8 cellular contexts compared by ENCODE assay signal in the genomic region with DNA sequence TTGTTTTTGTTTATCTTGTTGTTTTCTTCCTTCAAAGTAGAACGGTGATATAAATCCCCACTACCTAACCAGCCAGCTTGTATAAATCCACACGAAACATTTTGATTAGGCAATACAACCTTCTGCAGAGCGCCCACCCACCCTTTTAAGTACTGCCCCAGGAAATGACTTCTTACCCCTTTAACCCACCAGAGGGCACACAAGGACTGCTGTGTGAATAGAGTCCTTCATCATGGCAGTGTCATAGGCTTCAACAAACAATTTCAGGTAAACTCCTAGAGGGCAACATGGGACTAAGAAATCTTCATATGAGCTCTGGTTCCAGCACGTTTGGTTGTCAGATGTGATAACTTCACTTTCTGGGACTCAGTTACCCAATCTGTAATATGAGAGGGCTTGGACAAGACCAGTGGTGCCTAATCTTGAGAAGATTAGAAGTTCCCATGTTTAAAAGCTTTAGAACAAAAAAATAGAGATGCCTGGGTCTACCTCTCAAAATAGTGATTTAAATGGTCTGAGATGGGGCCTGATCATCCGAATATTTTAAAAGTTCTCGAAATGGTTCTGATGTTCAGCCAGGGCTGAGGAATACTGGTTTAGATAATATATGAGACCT. TPM values are rescaled to one million over a fixed set of nuclear protein-coding genes. Genes with fewer than 3 reads are reported as not detected.
DNase-seq lines count a peak whose midpoint lies in the region; ATAC-seq and TF ChIP-seq lines count a peak whose summit lies in the region.

No MANE protein-coding gene starts in this region.

- H3K4me1 Mint-ChIP-seq in WTC11 (peaks cover 23% of the 10 kb centered on the region), endothelial cell (ENCODE audit: unreplicated experiment) (peaks cover 2% of the 10 kb centered on the region), mesothelial cell of epicardium (peaks cover 4% of the 10 kb centered on the region)

- WGBS in thyroid gland, 2 donors = 28 to 32% methylated on average over 6 of the region's 6 CpGs

- CTCF ChIA-PET in WTC11 (lab: Charles Lee) = interaction anchor here (0.6 to 2.1 kb wide), 53 partner anchors 11 to 444 kb away, joined by 3 to 30 read pairs (median 4); partner anchors contain the start of genes AMOTL1, CWC15 and KDM4D

- H3K4me3 ChIP-seq in thyroid gland (replicated peaks in 1 of 3) = no peak overlapping the region

- TF ChIP-seq CTCF in C4-2B (conservative IDR thresholded peaks at IDR 0.05) (peak; percentile 94), WTC11 (IDR thresholded peaks at IDR 0.05) (peak; percentile 79), endothelial cell (IDR thresholded peaks at IDR 0.05; ENCODE audit: unreplicated experiment) (peak; percentile 76), mesothelial cell of epicardium (IDR thresholded peaks at IDR 0.05; ENCODE audit: unreplicated experiment) (peak; percentile 65), thyroid gland (IDR thresholded peaks at IDR 0.05) (peak; percentile 26 to 90 (median 74))

- DNase-seq in NCI-H345 (lab: John Stamatoyannopoulos, UW) = peak; percentile 86
- DNase-seq in WTC11 (ENCODE audit: low spot score) = peak; percentile 77
- DNase-seq in endothelial cell (ENCODE audit: low spot score) = peak; percentile 78
- peak; percentile 37 to 76 for DNase-seq in mesothelial cell of epicardium (ENCODE audit: low spot score in 2 of 2, unreplicated experiment in 2 of 2)
- DNase-seq in thyroid gland = peak; percentile 47 to 57

- no peaks in the 10 kb centered on the region for H3K36me3 ChIP-seq in thyroid gland

- H3K27ac ChIP-seq in C4-2B (no peak overlapping the region), thyroid gland (no peak overlapping the region)

- no peaks in the 10 kb centered on the region for H3K27me3 ChIP-seq in thyroid gland

- no peaks in the 10 kb centered on the region for H3K4me1 ChIP-seq in thyroid gland

- intact Hi-C loops in thyroid gland (cut with DNase I) = loop anchor here (5.0 to 10.0 kb wide), 2 partner anchors 122 to 274 kb away; no protein-coding TSS in a partner anchor

- H3K27ac Mint-ChIP-seq in WTC11 = no peak overlapping the region
- H3K27ac Mint-ChIP-seq in endothelial cell (ENCODE audit: unreplicated experiment) = peak overlapping the region; percentile 49
- no peak overlapping the region for H3K27ac Mint-ChIP-seq in mesothelial cell of epicardium

- POLR2A ChIA-PET in WTC11 (lab: Charles Lee) = no interaction called here

- H3K27me3 Mint-ChIP-seq in WTC11 (ENCODE audit: low read depth) = peaks cover 8% of the 10 kb centered on the region; the same call in 1 of the 2 replicates
- peaks cover 2% of the 10 kb centered on the region for H3K27me3 Mint-ChIP-seq in endothelial cell (ENCODE audit: unreplicated experiment)
- H3K27me3 Mint-ChIP-seq in mesothelial cell of epicardium (ENCODE audit: low read depth) = no peaks in the 10 kb centered on the region

- ATAC-seq in GM18907 (IDR thresholded peaks at IDR 0.05; ENCODE audit: unreplicated experiment) (peak; percentile 97), HG03439 (IDR thresholded peaks at IDR 0.05; ENCODE audit: unreplicated experiment) (peak; percentile 59), WTC11 (peak; percentile 98)

- H3K4me3 Mint-ChIP-seq in WTC11 (no peak overlapping the region), endothelial cell (ENCODE audit: unreplicated experiment) (no peak overlapping the region), mesothelial cell of epicardium (no peak overlapping the region)

- H3K36me3 Mint-ChIP-seq in WTC11 (peaks cover 32% of the 10 kb centered on the region), endothelial cell (ENCODE audit: low read depth, unreplicated experiment) (peaks cover 23% of the 10 kb centered on the region), mesothelial cell of epicardium (peaks cover 5% of the 10 kb centered on the region)

- TF ChIP-seq POLR2A in thyroid gland (IDR thresholded peaks at IDR 0.05) = no peak

- peaks cover 43% of the 10 kb centered on the region for H3K9me3 Mint-ChIP-seq in WTC11
- peaks cover 6% of the 10 kb centered on the region for H3K9me3 Mint-ChIP-seq in endothelial cell (ENCODE audit: unreplicated experiment)
- peaks cover 14% of the 10 kb centered on the region for H3K9me3 Mint-ChIP-seq in mesothelial cell of epicardium

- H3K9me3 ChIP-seq in thyroid gland = no peaks in the 10 kb centered on the region

TF ChIP-seq in WTC11, 78 proteins besides CTCF, POLR2A, EP300 and RAD21 (continues in another document):
- TF ChIP-seq ZNF396 (CRISPR knock-in tag; IDR thresholded peaks at IDR 0.05; ENCODE audit: borderline replicate concordance) = no peak
- TF ChIP-seq STAT6 (CRISPR knock-in tag; conservative IDR thresholded peaks at IDR 0.05; ENCODE audit: low read depth) = no peak
- TF ChIP-seq ZNF138 (CRISPR knock-in tag; conservative IDR thresholded peaks at IDR 0.05) = no peak
- no peak for TF ChIP-seq GRHL2 (CRISPR knock-in tag; IDR thresholded peaks at IDR 0.05; ENCODE audit: insufficient replicate concordance, severe bottlenecking)
- no peak for TF ChIP-seq CREM (CRISPR knock-in tag; IDR thresholded peaks at IDR 0.05)
- TF ChIP-seq NR3C1 (CRISPR knock-in tag; conservative IDR thresholded peaks at IDR 0.05; ENCODE audit: low read depth) = no peak
- no peak for TF ChIP-seq PRDM15 (CRISPR knock-in tag; IDR thresholded peaks at IDR 0.05)
- TF ChIP-seq MYBL2 (CRISPR knock-in tag; IDR thresholded peaks at IDR 0.05) = no peak

RNA-seq across cellular contexts. Expression of gene PIWIL4, which starts 56.1 kb away (rescaled TPM):
- total RNA-seq in WTC11 (2021) (0.33 to 0.66 TPM (median 0.62 TPM) in 3 replicates), endothelial cell (ENCODE audit: unreplicated experiment) (0.54 TPM), mesothelial cell of epicardium (4.1 to 5.0 TPM (median 4.9 TPM) in 3 replicates), thyroid gland (1 to 10 TPM; 1.5 to 5.1 (median 3.5) TPM)
